ENCODE assay signal across 1 cellular context in genomic region chr6:20657274-20657800, GRCh38.
TF ChIP-seq lines count a peak whose summit lies in the region.

No MANE protein-coding gene starts in this region.

TF ChIP-seq in SK-N-SH treated with all-trans-retinoic acid at 6 μM for 48 hours, 23 proteins besides CTCF, POLR2A, EP300 and RAD21 (continued from another document):
- TF ChIP-seq TSHZ2 (CRISPR knock-in tag; IDR thresholded peaks at IDR 0.05) = no peak
- TF ChIP-seq ZNF565 (CRISPR knock-in tag; conservative IDR thresholded peaks at IDR 0.05; ENCODE audit: low read depth) = no peak
- TF ChIP-seq SNAI2 (CRISPR knock-in tag; IDR thresholded peaks at IDR 0.05) = no peak
